14 cellular contexts compared by ENCODE assay signal in genomic region chr14:56087824-56088571, GRCh38. TPM values are rescaled to one million over a fixed set of nuclear protein-coding genes. Genes with fewer than 3 reads are reported as not detected.
DNase-seq lines count a peak whose midpoint lies in the region; ATAC-seq, FAIRE-seq and TF ChIP-seq lines count a peak whose summit lies in the region.
"Had no signal": no experiment of that assay in that cellular context is flagged by ENCODE, and none has a peak within 500 bp of the region (broad histone marks: within the 10 kb centered on the region; RNA-seq: fewer than 3 reads in every experiment).

No MANE protein-coding gene starts in this region.

- 0 out of 2 replicates have a peak overlapping the region, but pooled peaks have one; percentile 9 for H2BK20ac ChIP-seq in H1 (ENCODE audit: low read length)

- intact Hi-C loops in right cardiac atrium (cut with DNase I) (no loop called here), left colon (cut with DNase I, micrococcal nuclease) (no loop called here)

- H3K9ac ChIP-seq in HUES48 (ENCODE audit: low read depth, low read length), result no peak overlapping the region
- H3K9ac ChIP-seq in H1 (replicated peaks in 1 of 4; ENCODE audit: extremely low read depth in 1 of 4, low read depth in 3 of 4, low read length in 3 of 4), result no peak overlapping the region

- CTCF ChIA-PET in H1 (lab: Charles Lee; ENCODE audit: partially characterized antibody), result interaction anchor here (0.7 to 1.7 kb wide), 2 partner anchors 11 to 276 kb away, joined by 3 read pairs; no protein-coding TSS in a partner anchor

- H3K36me3 ChIP-seq in HUES48 (ENCODE audit: control insufficient read depth, insufficient read depth, low read length), result no peaks in the 10 kb centered on the region
- H3K36me3 ChIP-seq in H1 (ENCODE audit: control insufficient read depth in 2 of 4, insufficient read depth in 4 of 4, low read length in 3 of 4), result no peaks in the 10 kb centered on the region

- H3K79me1 ChIP-seq in H1 (ENCODE audit: low read depth, low read length), result no peaks in the 10 kb centered on the region

- ATAC-seq in right cardiac atrium (no peak), left colon (no peak)
- ATAC-seq: naive thymus-derived CD8-positive, alpha-beta T cell; T-helper 17 cell had no signal

- H3K23ac ChIP-seq in H1 (ENCODE audit: insufficient read length), result no peak overlapping the region

- POLR2A ChIA-PET in H1 (lab: Charles Lee; ENCODE audit: partially characterized antibody), result interaction anchor here (0.8 kb wide), 1 partner anchor 9 kb away, joined by 3 read pairs; no protein-coding TSS in a partner anchor

- 0 out of 2 replicates have a peak overlapping the region, but pooled peaks have one; percentile 12 for H2BK12ac ChIP-seq in H1 (ENCODE audit: low read depth, low read length)

- 0 out of 2 replicates have a peak, but pooled peaks cover 2% of the 10 kb centered on the region for H3K23me2 ChIP-seq in H1 (ENCODE audit: low read depth, low read length)

- no peak overlapping the region for H2BK15ac ChIP-seq in H1 (ENCODE audit: low read length)

- no peaks in the 10 kb centered on the region for H3K79me2 ChIP-seq in H1 (ENCODE audit: control insufficient read depth in 1 of 2, insufficient read depth in 2 of 2, low read length in 2 of 2)

- H2AFZ ChIP-seq in H1 (ENCODE audit: low read length), result peak overlapping the region; percentile 69; the same call in 1 of the 2 replicates

- H4K8ac ChIP-seq in H1 (ENCODE audit: extremely low read depth, insufficient read depth, low read length), result no peak overlapping the region

- H3K9me3 ChIP-seq in HUES48 (ENCODE audit: control insufficient read depth, insufficient read depth, low read length) (no peaks in the 10 kb centered on the region), H1 (ENCODE audit: insufficient read depth in 2 of 2, low read depth in 1 of 2, low read length in 1 of 2) (no peaks in the 10 kb centered on the region), right cardiac atrium (ENCODE audit: control insufficient read depth, low read length) (no peaks in the 10 kb centered on the region)
- H3K9me3 ChIP-seq: testis had no signal

- TF ChIP-seq RAD21 in H1 (IDR thresholded peaks at IDR 0.05 in 1 of 2, conservative IDR thresholded peaks at IDR 0.05 in 1 of 2; ENCODE audit: low read depth in 2 of 2, low read length in 2 of 2), result no peak

- FAIRE-seq in H1 (lab: Jason Lieb, UNC), result no peak
- FAIRE-seq: bronchial epithelial cell, endometrium, RCC 7860 had no signal

- no peak overlapping the region for H3K14ac ChIP-seq in H1 (ENCODE audit: insufficient read length)

- no peak for TF ChIP-seq EP300 in H1 (IDR thresholded peaks at IDR 0.05; ENCODE audit: borderline replicate concordance in 1 of 2, low read depth in 2 of 2, low read length in 2 of 2)

- H4K5ac ChIP-seq in H1 (ENCODE audit: insufficient read length, low read depth, low read length), result no peak overlapping the region

- 81% methylated on average over 8 of the region's 8 CpGs; no CpG with 5 or more reads in 1 of the 2 experiments for WGBS in H1 (ENCODE audit: extremely low coverage in 1 of 2, insufficient coverage in 1 of 2, insufficient read length in 1 of 2, insufficient replicate concordance in 2 of 2, low coverage in 1 of 2, low lambda C conversion rate in 2 of 2, missing lambda C conversion rate in 1 of 2), 2 experiments
- 71% methylated on average over 8 of the region's 8 CpGs for WGBS in right cardiac atrium

- no peak overlapping the region for H3K18ac ChIP-seq in H1 (ENCODE audit: extremely low read depth, low read length)

- peak; percentile 62 for DNase-seq in NCI-H524 treated with DMSO at 0.1 percent for 48 hours (lab: John Stamatoyannopoulos, UW)
- no peak for DNase-seq in H1 (ENCODE audit: low read depth in 1 of 2, low spot score in 2 of 2)
- peak; percentile 8 for DNase-seq in skeletal muscle cell (ENCODE audit: low read depth)
- no peak for DNase-seq in GM20000 (ENCODE audit: low spot score)
- DNase-seq in right cardiac atrium, result no peak
- DNase-seq in left colon, result no peak
- DNase-seq: naive thymus-derived CD8-positive, alpha-beta T cell; NCI-H2171; T-helper 17 cell; testis had no signal

- H3K4me2 ChIP-seq in H1 (ENCODE audit: insufficient read depth in 1 of 2, low read depth in 2 of 2, low read length in 2 of 2), result no peak overlapping the region

- H4K20me1 ChIP-seq in H1 (replicated peaks in 1 of 2; ENCODE audit: control insufficient read depth in 1 of 2, insufficient read depth in 2 of 2, low read length in 2 of 2), result no peaks in the 10 kb centered on the region

- H3K4me3 ChIP-seq in HUES48 (ENCODE audit: low read depth, low read length), result no peak overlapping the region
- no peak overlapping the region for H3K4me3 ChIP-seq in H1 (ENCODE audit: extremely low read depth in 1 of 4, insufficient read depth in 2 of 4, low read depth in 3 of 4, low read length in 4 of 4)
- no peak overlapping the region for H3K4me3 ChIP-seq in skeletal muscle cell (ENCODE audit: low read depth, low read length)
- no peak overlapping the region for H3K4me3 ChIP-seq in right cardiac atrium (ENCODE audit: low read length)
- H3K4me3 ChIP-seq: testis had no signal

- TF ChIP-seq POLR2A in H1 (IDR thresholded peaks at IDR 0.05; ENCODE audit: control extremely low read depth in 1 of 2, low read depth in 2 of 2, low read length in 2 of 2), result no peak

- TF ChIP-seq CTCF in H1 (IDR thresholded peaks at IDR 0.05; ENCODE audit: control extremely low read depth in 1 of 3, insufficient read depth in 1 of 3, low read depth in 1 of 3, low read length in 3 of 3) (no peak), GM20000 (IDR thresholded peaks at IDR 0.05; ENCODE audit: extremely low read depth, missing control alignments) (no peak)

- H3K27me3 ChIP-seq in HUES48 (ENCODE audit: control insufficient read depth, insufficient read depth, low read length) (no peaks in the 10 kb centered on the region), H1 (replicated peaks in 1 of 4; ENCODE audit: control insufficient read depth in 3 of 4, extremely low read depth in 1 of 4, insufficient read depth in 3 of 4, low read length in 3 of 4) (no peaks in the 10 kb centered on the region), right cardiac atrium (ENCODE audit: control insufficient read depth, insufficient read depth) (peaks cover 3% of the 10 kb centered on the region)
- H3K27me3 ChIP-seq: testis had no signal

- H2BK5ac ChIP-seq in H1 (ENCODE audit: low read depth, low read length), result no peak overlapping the region

- H3K27ac ChIP-seq in HUES48 (ENCODE audit: low read depth, low read length) (peak overlapping the region; percentile 38), H1 (ENCODE audit: low read depth, low read length) (no peak overlapping the region), right cardiac atrium (ENCODE audit: low read length) (no peak overlapping the region)
- H3K27ac ChIP-seq: testis had no signal

- H3K4me1 ChIP-seq in HUES48 (ENCODE audit: control insufficient read depth, insufficient read depth, low read length) (peaks cover 20% of the 10 kb centered on the region), H1 (replicated peaks in 1 of 4; ENCODE audit: control insufficient read depth in 3 of 4, insufficient read depth in 4 of 4, low read length in 3 of 4) (peaks cover 0 to 17% (median 8%) of the 10 kb centered on the region in 4 experiments; a peak in 3 of 7 replicates), right cardiac atrium (ENCODE audit: control insufficient read depth, insufficient read depth, low read length) (no peaks in the 10 kb centered on the region)
- H3K4me1 ChIP-seq: testis had no signal

- H4K91ac ChIP-seq in H1 (replicated peaks; ENCODE audit: insufficient read length, low read length), result peak overlapping the region; percentile 51

- no peak overlapping the region for H2AK5ac ChIP-seq in H1 (ENCODE audit: low read depth, low read length)

- no peak overlapping the region for H3K4ac ChIP-seq in H1 (replicated peaks; ENCODE audit: insufficient read length, low read depth, low read length)

- no peak overlapping the region for H2BK120ac ChIP-seq in H1 (replicated peaks; ENCODE audit: low read depth, low read length)

- no peak overlapping the region for H3K56ac ChIP-seq in H1 (replicated peaks; ENCODE audit: insufficient read length, low read depth, low read length)

TF ChIP-seq in H1, 55 proteins besides CTCF, POLR2A, EP300 and RAD21:
- TF ChIP-seq RBBP5 (IDR thresholded peaks at IDR 0.05; ENCODE audit: borderline replicate concordance, low read depth, low read length) (no peak), CHD1 (IDR thresholded peaks at IDR 0.05; ENCODE audit: low read depth, low read length) (no peak)
TF ChIP-seq in H1: peak in this region for 0.

RNA-seq across cellular contexts. Expression of gene PELI2, which starts 30.2 kb away (rescaled TPM):
- total RNA-seq in H1 (2021; fragmentation: NEBNext Ultra II Directional; extraction: Animal tissue kit (Norgen Biotek cat#: 25700)), result 25.7 and 28.8 TPM in 2 replicates
- polyA plus RNA-seq in H1 (2011; rRNA removed) (14.6 and 14.8 TPM in 2 replicates), right cardiac atrium (1.4 TPM)
- polyA plus RNA-seq in H1 (2011; cell fraction: cytosol; rRNA removed), result 16.9 TPM
- polyA plus RNA-seq in H1 (2011; cell fraction: nucleus; rRNA removed), result 19.6 TPM
- 10.5 to 15.1 TPM (median 11.7 TPM) in 4 replicates for polyA plus RNA-seq in H1 (2012, experiment 1 of 2)
- 0.85 TPM for polyA plus RNA-seq in H1 (2012, experiment 2 of 2)
- 7.8 TPM for polyA plus RNA-seq in H1 (2013, experiment 1 of 2)
- polyA plus RNA-seq in H1 (2013, experiment 2 of 2), result 9.4 TPM
- 128 and 149 TPM in 2 replicates for polyA minus RNA-seq in H1 (2011; rRNA and poly(A)+ RNA removed)
- 33.2 TPM for polyA minus RNA-seq in H1 (2011; cell fraction: cytosol; rRNA and poly(A)+ RNA removed)
- 30.1 TPM for polyA minus RNA-seq in H1 (2011; cell fraction: nucleus; rRNA and poly(A)+ RNA removed)
- total RNA-seq in right cardiac atrium (1 to 10 TPM; 4.5 to 6.8 (median 4.8) TPM), left colon (10 to 100 TPM; 12.2 to 22.7 TPM)

Comparison
In these comparisons a context has a peak if more than half of its experiments do, and no peak if none do; other contexts are left out.
1. DNase-seq: peak in NCI-H524 treated with DMSO at 0.1 percent for 48 hours (single experiment) and skeletal muscle cell (single experiment); none in H1 (0 of 2), GM20000 (single experiment), right cardiac atrium (0 of 3) and left colon (0 of 2).